9 cellular contexts compared by ENCODE assay signal in the genomic region with DNA sequence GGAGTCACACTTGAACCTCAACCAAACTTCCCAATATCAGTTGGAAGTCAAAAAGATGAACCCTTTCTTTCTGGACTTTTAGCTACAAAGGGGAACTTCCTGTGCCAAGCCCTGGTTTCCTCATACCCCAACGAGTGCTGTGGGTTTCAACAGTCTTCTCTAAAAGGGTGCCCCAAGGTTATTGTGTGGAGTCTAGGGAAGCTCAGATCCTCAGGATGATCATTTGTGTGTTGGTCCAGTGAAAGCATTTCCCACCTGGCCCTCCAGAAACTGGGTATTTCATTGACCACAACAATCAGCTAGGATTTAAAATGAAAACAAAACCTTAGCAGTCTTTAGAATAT. TPM values are rescaled to one million over a fixed set of nuclear protein-coding genes. Genes with fewer than 3 reads are reported as not detected.
A peak's percentile ranks its signal among the peaks of the same experiment; 100 is the strongest.
DNase-seq lines count a peak whose midpoint lies in the region; ATAC-seq lines count a peak whose summit lies in the region.
"Had no signal": no experiment of that assay in that cellular context is flagged by ENCODE, and none has a peak within 500 bp of the region (broad histone marks: within the 10 kb centered on the region; RNA-seq: fewer than 3 reads in every experiment).

No MANE protein-coding gene starts in this region.

- H3K9me3 Mint-ChIP-seq in activated CD4-positive, alpha-beta memory T cell treated with anti-CD3 and anti-CD28 coated beads, Interleukin-2, amount 10 ng/mL, durations not matched to agents 7 days and 5 days = no peaks in the 10 kb centered on the region
- peaks cover 0 to 3% (median 0%) of the 10 kb centered on the region in 11 donors for H3K9me3 Mint-ChIP-seq in naive thymus-derived CD4-positive, alpha-beta T cell

- H3K27ac ChIP-seq in HUES48 (ENCODE audit: low read depth, low read length) = peak overlapping the region; percentile 90
- H3K27ac ChIP-seq in naive thymus-derived CD4-positive, alpha-beta T cell (ENCODE audit: low read depth, low read length) = peak overlapping the region; percentile 87

- DNase-seq in AML-193 (lab: John Stamatoyannopoulos, UW) = peak; percentile 82 to 87
- DNase-seq in activated CD4-positive, alpha-beta memory T cell treated with anti-CD3 and anti-CD28 coated beads, Interleukin-2, amount 10 ng/mL, durations not matched to agents 7 days and 5 days = no peak
- DNase-seq in naive thymus-derived CD4-positive, alpha-beta T cell = peak in 1 of 9 donors; percentile 16
- DNase-seq in NK-92 treated with Interleukin-12 subunit alpha and Interleukin-12 subunit beta, amount 100 ng/mL, for 24 hours (lab: John Stamatoyannopoulos, UW) = no peak
- no peak for DNase-seq in kidney glomerular epithelial cell (lab: John Stamatoyannopoulos, UW)

- no peak overlapping the region for H3K4me3 Mint-ChIP-seq in activated CD4-positive, alpha-beta memory T cell treated with anti-CD3 and anti-CD28 coated beads, Interleukin-2, amount 10 ng/mL, durations not matched to agents 7 days and 5 days
- H3K4me3 Mint-ChIP-seq in naive thymus-derived CD4-positive, alpha-beta T cell = peak overlapping the region; percentile 49 to 94 (median 88)

- no peaks in the 10 kb centered on the region for H3K27me3 Mint-ChIP-seq in activated CD4-positive, alpha-beta memory T cell treated with anti-CD3 and anti-CD28 coated beads, Interleukin-2, amount 10 ng/mL, durations not matched to agents 7 days and 5 days
- H3K27me3 Mint-ChIP-seq in naive thymus-derived CD4-positive, alpha-beta T cell = no peaks in the 10 kb centered on the region

- peaks cover 20% of the 10 kb centered on the region for H3K4me1 ChIP-seq in HUES48 (ENCODE audit: control insufficient read depth, insufficient read depth, low read length)
- peaks cover 30 to 44% of the 10 kb centered on the region in 2 donors for H3K4me1 ChIP-seq in naive thymus-derived CD4-positive, alpha-beta T cell (ENCODE audit: control insufficient read depth in 2 of 2, insufficient read depth in 2 of 2, low read length in 2 of 2)

- POLR2A ChIA-PET in activated CD4-positive, alpha-beta memory T cell treated with anti-CD3 and anti-CD28 coated beads, Interleukin-2, amount 10 ng/mL, durations not matched to agents 7 days and 5 days (lab: Charles Lee) = interaction anchor here (0.8 to 4.0 kb wide), 12 partner anchors 9 to 280 kb away, joined by 3 to 35 read pairs (median 6); partner anchors contain the start of genes ANAPC5 and CAMKK2
- POLR2A ChIA-PET in naive thymus-derived CD4-positive, alpha-beta T cell (lab: Charles Lee) = interaction anchor here (0.6 to 3.2 kb wide), 15 partner anchors 9 to 280 kb away, joined by 3 to 49 read pairs (median 3); partner anchors contain the start of gene CAMKK2

- peaks cover 43% of the 10 kb centered on the region for H3K4me1 Mint-ChIP-seq in activated CD4-positive, alpha-beta memory T cell treated with anti-CD3 and anti-CD28 coated beads, Interleukin-2, amount 10 ng/mL, durations not matched to agents 7 days and 5 days
- peaks cover 26 to 57% (median 47%) of the 10 kb centered on the region in 7 donors for H3K4me1 Mint-ChIP-seq in naive thymus-derived CD4-positive, alpha-beta T cell

- H3K9ac ChIP-seq in HUES48 (ENCODE audit: low read depth, low read length) = no peak overlapping the region

- peaks cover 60% of the 10 kb centered on the region for H3K36me3 Mint-ChIP-seq in activated CD4-positive, alpha-beta memory T cell treated with anti-CD3 and anti-CD28 coated beads, Interleukin-2, amount 10 ng/mL, durations not matched to agents 7 days and 5 days (ENCODE audit: low read depth)
- H3K36me3 Mint-ChIP-seq in naive thymus-derived CD4-positive, alpha-beta T cell = peaks cover 5 to 26% (median 12%) of the 10 kb centered on the region in 5 donors

- H3K4me3 ChIP-seq in HUES48 (ENCODE audit: low read depth, low read length) = no peak overlapping the region
- peak overlapping the region; percentile 20 for H3K4me3 ChIP-seq in naive thymus-derived CD4-positive, alpha-beta T cell (ENCODE audit: low read length)

- peaks cover 16% of the 10 kb centered on the region for H3K36me3 ChIP-seq in HUES48 (ENCODE audit: control insufficient read depth, insufficient read depth, low read length)
- H3K36me3 ChIP-seq in naive thymus-derived CD4-positive, alpha-beta T cell (ENCODE audit: control insufficient read depth in 2 of 3, insufficient read depth in 3 of 3, low read length in 3 of 3) = peaks cover 0 to 26% (median 0%) of the 10 kb centered on the region in 3 experiments

- H3K9me3 ChIP-seq in HUES48 (ENCODE audit: control insufficient read depth, insufficient read depth, low read length) = no peaks in the 10 kb centered on the region
- no peaks in the 10 kb centered on the region for H3K9me3 ChIP-seq in naive thymus-derived CD4-positive, alpha-beta T cell (ENCODE audit: control insufficient read depth in 2 of 3, low read length in 3 of 3)
- H3K9me3 ChIP-seq: ascending aorta had no signal

- no peak for ATAC-seq in naive thymus-derived CD4-positive, alpha-beta T cell
- ATAC-seq in HG03457 (IDR thresholded peaks at IDR 0.05; ENCODE audit: unreplicated experiment) (no peak), GM21390 (IDR thresholded peaks at IDR 0.05; ENCODE audit: unreplicated experiment) (no peak)

- no peaks in the 10 kb centered on the region for H3K27me3 ChIP-seq in HUES48 (ENCODE audit: control insufficient read depth, insufficient read depth, low read length)
- H3K27me3 ChIP-seq in naive thymus-derived CD4-positive, alpha-beta T cell (ENCODE audit: control insufficient read depth in 2 of 2, insufficient read depth in 2 of 2, low read length in 2 of 2) = no peaks in the 10 kb centered on the region
- H3K27me3 ChIP-seq: ascending aorta had no signal

- CTCF ChIA-PET in activated CD4-positive, alpha-beta memory T cell treated with anti-CD3 and anti-CD28 coated beads, Interleukin-2, amount 10 ng/mL, durations not matched to agents 7 days and 5 days (lab: Charles Lee) = interaction anchor here (0.6 to 3.0 kb wide), 10 partner anchors 9 to 179 kb away, joined by 3 to 23 read pairs (median 4); partner anchors contain the start of gene CAMKK2
- CTCF ChIA-PET in naive thymus-derived CD4-positive, alpha-beta T cell (lab: Charles Lee) = interaction anchor here (0.7 to 3.3 kb wide), 5 partner anchors 9 to 204 kb away, joined by 3 to 22 read pairs (median 4); no protein-coding TSS in a partner anchor

- peak overlapping the region; percentile 78 for H3K27ac Mint-ChIP-seq in activated CD4-positive, alpha-beta memory T cell treated with anti-CD3 and anti-CD28 coated beads, Interleukin-2, amount 10 ng/mL, durations not matched to agents 7 days and 5 days
- H3K27ac Mint-ChIP-seq in naive thymus-derived CD4-positive, alpha-beta T cell = peak overlapping the region; percentile 90 to 100 (median 99)

- intact Hi-C loops in naive thymus-derived CD4-positive, alpha-beta T cell (cut with micrococcal nuclease) = no loop called here

RNA-seq across cellular contexts. Expression of gene P2RX4, which starts 29.4 kb away (rescaled TPM):
- total RNA-seq in activated CD4-positive, alpha-beta memory T cell treated with anti-CD3 and anti-CD28 coated beads, Interleukin-2, amount 10 ng/mL, durations not matched to agents 7 days and 5 days = 100 to 1,000 TPM; 117 to 125 TPM
- 10 to 100 TPM; 34.1 to 56.9 (median 40.5) TPM for total RNA-seq in naive thymus-derived CD4-positive, alpha-beta T cell
- 10 to 100 TPM; 42.0 to 42.9 TPM for polyA plus RNA-seq in naive thymus-derived CD4-positive, alpha-beta T cell

RNA-seq across cellular contexts. Expression of gene CAMKK2, which starts 57.2 kb away (rescaled TPM):
- total RNA-seq in activated CD4-positive, alpha-beta memory T cell treated with anti-CD3 and anti-CD28 coated beads, Interleukin-2, amount 10 ng/mL, durations not matched to agents 7 days and 5 days = 10 to 100 TPM; 27.6 to 29.1 TPM
- 10 to 100 TPM; 15.5 to 38.7 (median 18.1) TPM for total RNA-seq in naive thymus-derived CD4-positive, alpha-beta T cell
- polyA plus RNA-seq in naive thymus-derived CD4-positive, alpha-beta T cell = 10 to 100 TPM; 13.9 to 14.6 TPM

Comparison
In these comparisons a context has a peak if more than half of its experiments do, and no peak if none do; other contexts are left out.
1. DNase-seq: peak in AML-193 (2 of 2); none in activated CD4-positive, alpha-beta memory T cell treated with anti-CD3 and anti-CD28 coated beads, Interleukin-2, amount 10 ng/mL, durations not matched to agents 7 days and 5 days (single experiment), NK-92 treated with Interleukin-12 subunit alpha and Interleukin-12 subunit beta, amount 100 ng/mL, for 24 hours (single experiment) and kidney glomerular epithelial cell (single experiment).